In genomic region chr16:89062389-89063345, GRCh38 we compare ENCODE assay signal across 25 cellular contexts.
"Had no signal": no experiment of that assay in that cellular context is flagged by ENCODE, and none has a peak within 500 bp of the region (broad histone marks: within the 10 kb centered on the region; RNA-seq: fewer than 3 reads in every experiment).

No MANE protein-coding gene starts in this region.

- H3K27ac ChIP-seq: brain microvascular endothelial cell, coronary artery, dorsolateral prefrontal cortex, gastrocnemius medialis, neutrophil, tibial nerve had no signal

- H3K27ac Mint-ChIP-seq: activated T-cell treated with anti-CD3 and anti-CD28 coated beads, Interleukin-2, amount 50 U/mL, for 72 hours; mesothelial cell of epicardium; natural killer cell; progenitor cell of endocrine pancreas; stimulated activated effector memory CD8-positive, alpha-beta T cell treated with anti-CD3 and anti-CD28 coated beads, Interleukin-12 subunit alpha, Interleukin-12 subunit beta, amount 100 ng/mL, for 72 hours had no signal

- H3K4me1 Mint-ChIP-seq: natural killer cell had no signal

- H3K36me3 ChIP-seq: brain microvascular endothelial cell, gastrocnemius medialis, neutrophil, tibial nerve had no signal

- ATAC-seq: activated T-cell treated with anti-CD3 and anti-CD28 coated beads, Interleukin-2, amount 50 U/mL, for 72 hours; gastrocnemius medialis; left cardiac atrium; left ventricle myocardium superior; natural killer cell; sciatic nerve; stimulated activated effector memory CD8-positive, alpha-beta T cell treated with anti-CD3 and anti-CD28 coated beads, Interleukin-12 subunit alpha, Interleukin-12 subunit beta, amount 100 ng/mL, for 72 hours had no signal

- H3K4me3 ChIP-seq: coronary artery, dorsolateral prefrontal cortex, gastrocnemius medialis, skin epidermis, tibial nerve had no signal

- H3K9me3 ChIP-seq: gastrocnemius medialis, neutrophil, tibial nerve had no signal

- H3K36me3 Mint-ChIP-seq: mesothelial cell of epicardium; natural killer cell; stimulated activated effector memory CD8-positive, alpha-beta T cell treated with anti-CD3 and anti-CD28 coated beads, Interleukin-12 subunit alpha, Interleukin-12 subunit beta, amount 100 ng/mL, for 72 hours had no signal

- DNase-seq: activated CD4-positive, alpha-beta T cell treated with anti-CD3 and anti-CD28 coated beads for 4 hours; activated CD4-positive, alpha-beta T cell treated with anti-CD3 and anti-CD28 coated beads, Interleukin-2, amount 50 U/mL, for 4 hours; activated naive CD4-positive, alpha-beta T cell; activated T-cell treated with anti-CD3 and anti-CD28 coated beads for 4 hours; activated T-cell treated with anti-CD3 and anti-CD28 coated beads, Interleukin-2, amount 50 U/mL, for 72 hours; amniotic stem cell; brain microvascular endothelial cell; dorsolateral prefrontal cortex; effector memory CD4-positive, alpha-beta T cell; erythroblast; gastrocnemius medialis; hippocampal formation; left cardiac atrium; left ventricle myocardium superior; natural killer cell; stimulated activated CD4-positive, alpha-beta T cell treated with anti-CD3 and anti-CD28 coated beads, Interleukin-12 subunit alpha, Interleukin-12 subunit beta, amount 100 ng/mL, for 4 hours; stimulated activated CD4-positive, alpha-beta T cell treated with anti-CD3 and anti-CD28 coated beads, Interleukin-4, amount 100 ng/mL, for 24 hours had no signal

- H3K4me1 ChIP-seq: gastrocnemius medialis, tibial nerve had no signal

- H3K4me3 Mint-ChIP-seq: activated T-cell treated with anti-CD3 and anti-CD28 coated beads, Interleukin-2, amount 50 U/mL, for 72 hours; mesothelial cell of epicardium; natural killer cell; stimulated activated effector memory CD8-positive, alpha-beta T cell treated with anti-CD3 and anti-CD28 coated beads, Interleukin-12 subunit alpha, Interleukin-12 subunit beta, amount 100 ng/mL, for 72 hours had no signal

- H3K9me3 Mint-ChIP-seq: activated T-cell treated with anti-CD3 and anti-CD28 coated beads, Interleukin-2, amount 50 U/mL, for 72 hours; mesothelial cell of epicardium; natural killer cell; stimulated activated effector memory CD8-positive, alpha-beta T cell treated with anti-CD3 and anti-CD28 coated beads, Interleukin-12 subunit alpha, Interleukin-12 subunit beta, amount 100 ng/mL, for 72 hours had no signal
